Comparison of ENCODE assay signal across 9 cellular contexts in the genomic region with DNA sequence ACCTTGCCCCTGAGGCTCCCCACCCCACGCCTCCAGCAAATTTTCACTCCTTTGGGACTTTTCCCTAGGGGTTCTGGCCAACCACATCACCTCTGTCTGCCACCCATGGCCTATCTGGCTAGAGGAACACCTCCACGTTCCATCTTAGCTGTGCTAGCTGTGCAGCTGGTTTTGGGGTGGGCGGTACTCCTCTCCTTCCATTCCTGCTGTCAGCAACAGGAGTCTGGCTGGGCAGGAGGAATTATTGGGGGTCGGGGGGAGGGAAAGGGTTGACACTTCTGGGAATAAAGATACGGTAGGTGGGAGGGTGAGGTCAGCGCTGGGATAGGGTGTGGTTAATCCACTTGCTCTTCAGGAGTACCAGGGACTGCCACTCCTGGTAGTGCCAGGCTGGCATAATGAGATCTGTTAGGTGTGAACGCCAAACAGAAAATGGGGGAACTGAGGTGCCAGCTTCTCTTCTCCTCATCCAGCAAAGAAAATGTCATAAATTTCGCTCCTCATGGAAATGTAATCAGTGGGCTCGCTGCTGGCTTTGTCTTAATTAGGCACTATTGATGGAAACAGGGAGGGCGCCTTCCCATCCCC. TPM values are rescaled to one million over a fixed set of nuclear protein-coding genes. Genes with fewer than 3 reads are reported as not detected.
DNase-seq lines count a peak whose midpoint lies in the region; ATAC-seq and TF ChIP-seq lines count a peak whose summit lies in the region.
"Had no signal": no experiment of that assay in that cellular context is flagged by ENCODE, and none has a peak within 500 bp of the region (broad histone marks: within the 10 kb centered on the region; RNA-seq: fewer than 3 reads in every experiment).

No MANE protein-coding gene starts in this region.

- peaks cover 24% of the 10 kb centered on the region for H3K4me1 Mint-ChIP-seq in stimulated activated memory B cell treated with anti-CD40 and anti-IgM and Interleukin-4, amounts not matched to agents 10 μg/mL and 1 μg/mL and 100 μg/mL, for 72 hours

- H3K9ac ChIP-seq in IMR-90 (ENCODE audit: low read depth, low read length) (peak overlapping the region; percentile 60), muscle layer of colon (ENCODE audit: low read length) (no peak overlapping the region)

- 0 out of 3 replicates have a peak overlapping the region, but pooled peaks have one; percentile 14 for H2BK15ac ChIP-seq in IMR-90 (ENCODE audit: low read depth, low read length)

- in situ Hi-C loops in IMR-90 (cut with MboI; ENCODE audit: low sequenced_read_pairs), result no loop called here

- H4K5ac ChIP-seq in IMR-90 (ENCODE audit: low read depth, low read length), result peak overlapping the region; percentile 52

- H3K9me3 Mint-ChIP-seq in stimulated activated memory B cell treated with anti-CD40 and anti-IgM and Interleukin-4, amounts not matched to agents 10 μg/mL and 1 μg/mL and 100 μg/mL, for 72 hours, result no peaks in the 10 kb centered on the region

- 0 out of 2 replicates have a peak, but pooled peaks cover 4% of the 10 kb centered on the region for H3K9me1 ChIP-seq in IMR-90 (ENCODE audit: insufficient read depth, low read length)

- TF ChIP-seq CTCF in 22Rv1 (IDR thresholded peaks at IDR 0.05) (no peak), IMR-90 (conservative IDR thresholded peaks at IDR 0.05; ENCODE audit: low read depth, low read length) (no peak)

- no peak overlapping the region for H2BK120ac ChIP-seq in IMR-90 (ENCODE audit: low read depth, low read length)

- CTCF ChIA-PET in IMR-90 (lab: Yijun Ruan, JAX), result interaction anchor here (0.6 to 1.4 kb wide), 3 partner anchors 26 to 51 kb away, joined by 3 to 5 read pairs (median 4); a partner anchor contains a TSS

- H3K79me1 ChIP-seq in IMR-90 (ENCODE audit: low read depth in 1 of 2, low read length in 2 of 2), result no peaks in the 10 kb centered on the region

- no peaks in the 10 kb centered on the region; the same call in 1 of the 2 replicates for H4K20me1 ChIP-seq in IMR-90 (ENCODE audit: insufficient read depth, low read length)

- H3K18ac ChIP-seq in IMR-90 (ENCODE audit: low read depth, low read length), result no peak overlapping the region

- no peak overlapping the region for H2BK20ac ChIP-seq in IMR-90 (ENCODE audit: low read depth, low read length)

- peak overlapping the region; percentile 4; the same call in 1 of the 2 replicates for H4K91ac ChIP-seq in IMR-90 (ENCODE audit: insufficient read depth, low read depth, low read length)

- peak overlapping the region; percentile 49; the same call in 1 of the 2 replicates for H3K27ac ChIP-seq in 22Rv1
- H3K27ac ChIP-seq in IMR-90 (ENCODE audit: insufficient read depth, low read length), result no peak overlapping the region
- peak overlapping the region; percentile 65 for H3K27ac ChIP-seq in cingulate gyrus (ENCODE audit: low read depth, low read length)
- peak overlapping the region; percentile 35 for H3K27ac ChIP-seq in muscle layer of colon (ENCODE audit: low read depth, low read length)

- WGBS in IMR-90 (ENCODE audit: extremely low coverage in 2 of 2, insufficient read length in 1 of 2), 2 experiments, result no CpG with 5 or more reads among the region's 10 CpGs

- ATAC-seq in IMR-90 (ENCODE audit: low read depth), result no peak
- ATAC-seq in stimulated activated memory B cell treated with anti-CD40 and anti-IgM and Interleukin-4, amounts not matched to agents 10 μg/mL and 1 μg/mL and 100 μg/mL, for 72 hours, result no peak
- ATAC-seq in GM21381 (IDR thresholded peaks at IDR 0.05; ENCODE audit: unreplicated experiment), result no peak

- peak overlapping the region; percentile 98 for H2AFZ ChIP-seq in IMR-90 (replicated peaks; ENCODE audit: low read length, poor library complexity)

- intact Hi-C loops in IMR-90 (cut with micrococcal nuclease), result no loop called here

- POLR2A ChIA-PET in IMR-90 (lab: Charles Lee; ENCODE audit: unreplicated experiment), result no interaction called here

- H3K4me2 ChIP-seq in IMR-90 (ENCODE audit: low read depth, low read length), result peak overlapping the region; percentile 86

- H3K9me3 ChIP-seq in IMR-90 (ENCODE audit: control insufficient read depth, insufficient read depth, low read length) (no peaks in the 10 kb centered on the region), muscle layer of colon (ENCODE audit: low read length) (no peaks in the 10 kb centered on the region)

- no peak for TF ChIP-seq POLR2A in IMR-90 (IDR thresholded peaks at IDR 0.05; ENCODE audit: low read depth, low read length)

- peak overlapping the region; percentile 59 to 91; a peak in 2 of 4 replicates for H4K8ac ChIP-seq in IMR-90 (ENCODE audit: low read depth in 2 of 2, low read length in 2 of 2)

- H3K36me3 Mint-ChIP-seq in stimulated activated memory B cell treated with anti-CD40 and anti-IgM and Interleukin-4, amounts not matched to agents 10 μg/mL and 1 μg/mL and 100 μg/mL, for 72 hours, result no peaks in the 10 kb centered on the region

- H2AK5ac ChIP-seq in IMR-90 (ENCODE audit: low read depth, low read length), result peak overlapping the region; percentile 5; the same call in 1 of the 2 replicates

- no peak overlapping the region for H3K23ac ChIP-seq in IMR-90 (ENCODE audit: low read depth, low read length)

- H3K4ac ChIP-seq in IMR-90 (ENCODE audit: low read depth, low read length), result peak overlapping the region; percentile 1

- H3K4me1 ChIP-seq in IMR-90 (ENCODE audit: control insufficient read depth, insufficient read depth, low read length), result peaks cover 5% of the 10 kb centered on the region; the same call in 1 of the 2 replicates
- H3K4me1 ChIP-seq in muscle layer of colon (ENCODE audit: insufficient read depth, low read length), result peaks cover 7% of the 10 kb centered on the region

- H3K56ac ChIP-seq in IMR-90 (ENCODE audit: extremely low read depth, insufficient read depth, low read length), result no peak overlapping the region

- H3K27me3 ChIP-seq in IMR-90 (ENCODE audit: control insufficient read depth, insufficient read depth, low read length), result peaks cover 71% of the 10 kb centered on the region
- H3K27me3 ChIP-seq in muscle layer of colon (ENCODE audit: control insufficient read depth in 1 of 2, insufficient read depth in 2 of 2, low read length in 2 of 2), result peaks cover 30 to 45% of the 10 kb centered on the region in 2 donors

- no TSS peak for BruUV-seq in IMR-90 (replicated peaks; lab: Mats Ljungman, UMichigan)

- no peak overlapping the region for H3K27ac Mint-ChIP-seq in stimulated activated memory B cell treated with anti-CD40 and anti-IgM and Interleukin-4, amounts not matched to agents 10 μg/mL and 1 μg/mL and 100 μg/mL, for 72 hours

- DNase-seq in IMR-90 (no peak), SIG-M5 (lab: John Stamatoyannopoulos, UW) (no peak)
- no peak for DNase-seq in stimulated activated CD4-positive, alpha-beta T cell treated with anti-CD3 and anti-CD28 coated beads, Interleukin-4, amount 100 ng/mL, for 1 hour

- TF ChIP-seq RAD21 in IMR-90 (IDR thresholded peaks at IDR 0.05; ENCODE audit: low read length), result no peak

- peaks cover 96% of the 10 kb centered on the region for H3K27me3 Mint-ChIP-seq in stimulated activated memory B cell treated with anti-CD40 and anti-IgM and Interleukin-4, amounts not matched to agents 10 μg/mL and 1 μg/mL and 100 μg/mL, for 72 hours

- peak overlapping the region; percentile 57 for H2AK9ac ChIP-seq in IMR-90 (replicated peaks; ENCODE audit: low read depth, low read length, poor library complexity)

- 0 out of 2 replicates have a peak overlapping the region, but pooled peaks have one; percentile 12 for H3K14ac ChIP-seq in IMR-90 (replicated peaks; ENCODE audit: low read depth, low read length)

- no peak overlapping the region for H2BK5ac ChIP-seq in IMR-90 (ENCODE audit: low read depth, low read length, poor library complexity, severe bottlenecking)

- H3K4me3 Mint-ChIP-seq in stimulated activated memory B cell treated with anti-CD40 and anti-IgM and Interleukin-4, amounts not matched to agents 10 μg/mL and 1 μg/mL and 100 μg/mL, for 72 hours, result no peak overlapping the region

- H3K4me3 ChIP-seq in IMR-90 (ENCODE audit: insufficient read depth, low read depth, low read length), result peak overlapping the region; percentile 73
- H3K4me3 ChIP-seq in muscle layer of colon (ENCODE audit: low read depth in 1 of 2, low read length in 2 of 2), result peak overlapping the region; percentile 60 to 83

- no peaks in the 10 kb centered on the region for H3K36me3 ChIP-seq in IMR-90 (ENCODE audit: control insufficient read depth, insufficient read depth, low read length)
- H3K36me3 ChIP-seq in muscle layer of colon (ENCODE audit: insufficient read depth, low read length), result no peaks in the 10 kb centered on the region

- dilution Hi-C loops in IMR-90 (cut with HindIII; ENCODE audit: low sequenced_read_pairs, unreplicated experiment), result no loop called here

TF ChIP-seq in IMR-90, 13 proteins besides CTCF, POLR2A, EP300 and RAD21 (continues in another document):
- TF ChIP-seq MAFK (IDR thresholded peaks at IDR 0.05; ENCODE audit: low read depth, low read length) (no peak), CHD1 (IDR thresholded peaks at IDR 0.05; ENCODE audit: low read depth, low read length) (no peak)
- TF ChIP-seq, protein P1, sequence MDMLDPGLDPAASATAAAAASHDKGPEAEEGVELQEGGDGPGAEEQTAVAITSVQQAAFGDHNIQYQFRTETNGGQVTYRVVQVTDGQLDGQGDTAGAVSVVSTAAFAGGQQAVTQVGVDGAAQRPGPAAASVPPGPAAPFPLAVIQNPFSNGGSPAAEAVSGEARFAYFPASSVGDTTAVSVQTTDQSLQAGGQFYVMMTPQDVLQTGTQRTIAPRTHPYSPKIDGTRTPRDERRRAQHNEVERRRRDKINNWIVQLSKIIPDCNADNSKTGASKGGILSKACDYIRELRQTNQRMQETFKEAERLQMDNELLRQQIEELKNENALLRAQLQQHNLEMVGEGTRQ (IDR thresholded peaks at IDR 0.05; ENCODE audit: low read depth, low read length), result no peak

RNA-seq across cellular contexts. Expression of a gene that starts 1.2 kb away (rescaled TPM):
- under 0.01 TPM in 2 replicates for total RNA-seq in IMR-90 (2012; rRNA removed)
- polyA plus RNA-seq in IMR-90 (2012; rRNA removed), result 0.01 and 0.02 TPM in 2 replicates
- 0.01 and 0.09 TPM in 2 replicates for polyA plus RNA-seq in IMR-90 (2012; cell fraction: cytosol; rRNA removed)
- 0.14 and 0.16 TPM in 2 replicates for polyA plus RNA-seq in IMR-90 (2012; cell fraction: nucleus; rRNA removed; ENCODE audit: low replicate concordance)

RNA-seq across cellular contexts. Expression of a gene that starts 11.4 kb away (rescaled TPM):
- total RNA-seq in IMR-90 (2012; rRNA removed), result 0.54 and 0.56 TPM in 2 replicates
- 2.0 TPM in 2 replicates for polyA plus RNA-seq in IMR-90 (2012; rRNA removed)
- polyA plus RNA-seq in IMR-90 (2012; cell fraction: cytosol; rRNA removed), result 0.94 and 2.4 TPM in 2 replicates
- polyA plus RNA-seq in IMR-90 (2012; cell fraction: nucleus; rRNA removed; ENCODE audit: low replicate concordance), result 4.3 and 6.6 TPM in 2 replicates
- total RNA-seq: mononuclear cell had no signal

RNA-seq across cellular contexts. Expression of a gene that starts 28.1 kb away (rescaled TPM):
- total RNA-seq in IMR-90 (2012; rRNA removed), result 5.0 and 6.6 TPM in 2 replicates
- polyA plus RNA-seq in IMR-90 (2012; rRNA removed), result 9.4 and 9.5 TPM in 2 replicates
- 4.4 and 6.0 TPM in 2 replicates for polyA plus RNA-seq in IMR-90 (2012; cell fraction: cytosol; rRNA removed)
- polyA plus RNA-seq in IMR-90 (2012; cell fraction: nucleus; rRNA removed; ENCODE audit: low replicate concordance), result 7.6 and 17.7 TPM in 2 replicates

RNA-seq across cellular contexts. Expression of a gene that starts 29.1 kb away (rescaled TPM):
- total RNA-seq in IMR-90 (2012; rRNA removed), result 26.4 and 31.2 TPM in 2 replicates
- polyA plus RNA-seq in IMR-90 (2012; rRNA removed), result 41.6 and 48.5 TPM in 2 replicates
- polyA plus RNA-seq in IMR-90 (2012; cell fraction: cytosol; rRNA removed), result 86.0 and 105 TPM in 2 replicates
- polyA plus RNA-seq in IMR-90 (2012; cell fraction: nucleus; rRNA removed; ENCODE audit: low replicate concordance), result 34.8 and 74.1 TPM in 2 replicates
